In genomic region chr1:180027949-180028445, GRCh38 we compare ENCODE assay signal across 13 cellular contexts.
DNase-seq lines count a peak whose midpoint lies in the region; ATAC-seq, FAIRE-seq and TF ChIP-seq lines count a peak whose summit lies in the region.
"Had no signal": no experiment of that assay in that cellular context is flagged by ENCODE, and none has a peak within 500 bp of the region (broad histone marks: within the 10 kb centered on the region; RNA-seq: fewer than 3 reads in every experiment).

No MANE protein-coding gene starts in this region.

- H3K4me1 Mint-ChIP-seq in endothelial cell (ENCODE audit: unreplicated experiment): no peaks in the 10 kb centered on the region
- H3K4me1 Mint-ChIP-seq in CD4-positive, alpha-beta memory T cell: peaks cover 0 to 11% (median 2%) of the 10 kb centered on the region in 4 donors
- H3K4me1 Mint-ChIP-seq: endodermal cell, GM23338 had no signal

- H2AK5ac ChIP-seq in IMR-90 (ENCODE audit: low read depth, low read length) (no peak overlapping the region), H1 (ENCODE audit: low read depth, low read length) (no peak overlapping the region)

- no peak overlapping the region for H2BK15ac ChIP-seq in IMR-90 (ENCODE audit: low read depth, low read length)
- no peak overlapping the region for H2BK15ac ChIP-seq in H1 (ENCODE audit: low read length)

- H3K23ac ChIP-seq in IMR-90 (ENCODE audit: low read depth, low read length) (no peak overlapping the region), H1 (ENCODE audit: insufficient read length) (no peak overlapping the region)

- H3K79me1 ChIP-seq in IMR-90 (ENCODE audit: low read depth in 1 of 2, low read length in 2 of 2) (peaks cover 0 to 24% of the 10 kb centered on the region in 2 experiments; a peak in 2 of 4 replicates), H1 (ENCODE audit: low read depth, low read length) (no peaks in the 10 kb centered on the region)

- TF ChIP-seq CTCF in IMR-90 (conservative IDR thresholded peaks at IDR 0.05; ENCODE audit: low read depth, low read length) (no peak), H1 (IDR thresholded peaks at IDR 0.05; ENCODE audit: control extremely low read depth in 1 of 3, insufficient read depth in 1 of 3, low read depth in 1 of 3, low read length in 3 of 3) (no peak), lung (IDR thresholded peaks at IDR 0.05; ENCODE audit: control extremely low read depth, extremely low read depth) (no peak), endothelial cell (IDR thresholded peaks at IDR 0.05; ENCODE audit: unreplicated experiment) (no peak)

- no peak overlapping the region for H3K4me3 Mint-ChIP-seq in endothelial cell (ENCODE audit: unreplicated experiment)
- H3K4me3 Mint-ChIP-seq in CD4-positive, alpha-beta memory T cell: no peak overlapping the region
- H3K4me3 Mint-ChIP-seq: CD14-positive monocyte, endodermal cell, GM23338 had no signal

- POLR2A ChIA-PET in IMR-90 (lab: Charles Lee; ENCODE audit: unreplicated experiment): no interaction called here
- POLR2A ChIA-PET in H1 (lab: Charles Lee; ENCODE audit: partially characterized antibody): no interaction called here
- POLR2A ChIA-PET in CD4-positive, alpha-beta memory T cell (lab: Charles Lee; ENCODE audit: partially characterized antibody): no interaction called here

- no peak overlapping the region for H2AFZ ChIP-seq in IMR-90 (replicated peaks; ENCODE audit: low read length, poor library complexity)
- H2AFZ ChIP-seq in H1 (ENCODE audit: low read length): no peak overlapping the region
- H2AFZ ChIP-seq: GM23338 had no signal

- no peaks in the 10 kb centered on the region for H3K9me3 Mint-ChIP-seq in endothelial cell (ENCODE audit: unreplicated experiment)
- no peaks in the 10 kb centered on the region for H3K9me3 Mint-ChIP-seq in CD4-positive, alpha-beta memory T cell
- H3K9me3 Mint-ChIP-seq: CD14-positive monocyte, endodermal cell, GM23338 had no signal

- peaks cover 3% of the 10 kb centered on the region; the same call in 1 of the 2 replicates for H3K9me1 ChIP-seq in IMR-90 (ENCODE audit: insufficient read depth, low read length)

- peak overlapping the region; percentile 48; the same call in 1 of the 2 replicates for H3K18ac ChIP-seq in IMR-90 (ENCODE audit: low read depth, low read length)
- H3K18ac ChIP-seq in H1 (ENCODE audit: extremely low read depth, low read length): no peak overlapping the region

- H2BK5ac ChIP-seq in IMR-90 (ENCODE audit: low read depth, low read length, poor library complexity, severe bottlenecking) (peak overlapping the region; percentile 72), H1 (ENCODE audit: low read depth, low read length) (no peak overlapping the region)

- ATAC-seq in IMR-90 (ENCODE audit: low read depth) (peak; percentile 87), lung (ENCODE audit: insufficient read depth, low FRiP score) (peak; percentile 81), GM18873 (IDR thresholded peaks at IDR 0.05; ENCODE audit: low FRiP score, unreplicated experiment) (no peak)
- ATAC-seq: GM23338 had no signal

- H3K14ac ChIP-seq in IMR-90 (replicated peaks; ENCODE audit: low read depth, low read length): no peak overlapping the region
- no peak overlapping the region for H3K14ac ChIP-seq in H1 (ENCODE audit: insufficient read length)

- no peak overlapping the region for H3K4ac ChIP-seq in IMR-90 (ENCODE audit: low read depth, low read length)
- H3K4ac ChIP-seq in H1 (replicated peaks; ENCODE audit: insufficient read length, low read depth, low read length): no peak overlapping the region

- no peaks in the 10 kb centered on the region for H3K79me2 ChIP-seq in H1 (ENCODE audit: control insufficient read depth in 1 of 2, insufficient read depth in 2 of 2, low read length in 2 of 2)

- no peak for FAIRE-seq in H1 (lab: Jason Lieb, UNC)

- no peaks in the 10 kb centered on the region for H3K27me3 Mint-ChIP-seq in endothelial cell (ENCODE audit: unreplicated experiment)
- H3K27me3 Mint-ChIP-seq in CD4-positive, alpha-beta memory T cell: no peaks in the 10 kb centered on the region

- peak overlapping the region; percentile 81; the same call in 1 of the 2 replicates for H3K27ac ChIP-seq in IMR-90 (ENCODE audit: insufficient read depth, low read length)
- H3K27ac ChIP-seq in H1 (ENCODE audit: low read depth, low read length): no peak overlapping the region
- H3K27ac ChIP-seq in lung (ENCODE audit: low read depth in 1 of 2, low read length in 1 of 2): no peak overlapping the region
- H3K27ac ChIP-seq in CD4-positive, alpha-beta memory T cell (ENCODE audit: low read depth, low read length): no peak overlapping the region

- in situ Hi-C loops in IMR-90 (cut with MboI; ENCODE audit: low sequenced_read_pairs): no loop called here

- no peaks in the 10 kb centered on the region for H3K23me2 ChIP-seq in H1 (ENCODE audit: low read depth, low read length)

- peaks cover 18% of the 10 kb centered on the region for H3K36me3 Mint-ChIP-seq in endothelial cell (ENCODE audit: low read depth, unreplicated experiment)
- H3K36me3 Mint-ChIP-seq in CD4-positive, alpha-beta memory T cell: peaks cover 23 to 50% of the 10 kb centered on the region in 2 donors

- CTCF ChIA-PET in IMR-90 (lab: Yijun Ruan, JAX): interaction anchor here (1.2 to 1.5 kb wide), 2 partner anchors 10 to 20 kb away, joined by 3 to 4 read pairs; no protein-coding TSS in a partner anchor
- CTCF ChIA-PET in H1 (lab: Charles Lee; ENCODE audit: partially characterized antibody): interaction anchor here (0.6 kb wide), 1 partner anchor 63 kb away, joined by 3 read pairs; no protein-coding TSS in a partner anchor
- CTCF ChIA-PET in CD4-positive, alpha-beta memory T cell (lab: Charles Lee; ENCODE audit: partially characterized antibody): interaction anchor here (1.1 to 1.6 kb wide), 3 partner anchors 160 to 321 kb away, joined by 3 to 5 read pairs (median 4); no protein-coding TSS in a partner anchor

- no peak overlapping the region for H3K27ac Mint-ChIP-seq in endothelial cell (ENCODE audit: unreplicated experiment)
- H3K27ac Mint-ChIP-seq in CD4-positive, alpha-beta memory T cell: no peak overlapping the region
- H3K27ac Mint-ChIP-seq: endodermal cell, GM23338 had no signal

- no peak overlapping the region for H3K9ac ChIP-seq in IMR-90 (ENCODE audit: low read depth, low read length)
- H3K9ac ChIP-seq in H1 (replicated peaks in 1 of 4; ENCODE audit: extremely low read depth in 1 of 4, low read depth in 3 of 4, low read length in 3 of 4): no peak overlapping the region

- H4K5ac ChIP-seq in IMR-90 (ENCODE audit: low read depth, low read length): peak overlapping the region; percentile 39; the same call in 1 of the 2 replicates
- no peak overlapping the region for H4K5ac ChIP-seq in H1 (ENCODE audit: insufficient read length, low read depth, low read length)

- peak; percentile 29 for DNase-seq in AG08396 (ENCODE audit: low spot score)
- peak; percentile 74 for DNase-seq in IMR-90
- no peak for DNase-seq in H1 (ENCODE audit: low read depth in 1 of 2, low spot score in 2 of 2)
- DNase-seq in lung (ENCODE audit: low spot score): no peak
- no peak for DNase-seq in endothelial cell (ENCODE audit: low spot score)
- no peak for DNase-seq in activated CD8-positive, alpha-beta memory T cell treated with anti-CD3 and anti-CD28 coated beads for 24 hours
- no peak for DNase-seq in CD4-positive, alpha-beta memory T cell
- DNase-seq: endodermal cell, Karpas-422, T1000 had no signal

- no peak for TF ChIP-seq RAD21 in IMR-90 (IDR thresholded peaks at IDR 0.05; ENCODE audit: low read length)
- TF ChIP-seq RAD21 in H1 (IDR thresholded peaks at IDR 0.05 in 1 of 2, conservative IDR thresholded peaks at IDR 0.05 in 1 of 2; ENCODE audit: low read depth in 2 of 2, low read length in 2 of 2): no peak

- BruUV-seq in IMR-90 (replicated peaks; lab: Mats Ljungman, UMichigan): no TSS peak

- H2BK20ac ChIP-seq in IMR-90 (ENCODE audit: low read depth, low read length) (0 out of 2 replicates have a peak overlapping the region, but pooled peaks have one; percentile 2), H1 (ENCODE audit: low read length) (no peak overlapping the region)

- H2BK120ac ChIP-seq in IMR-90 (ENCODE audit: low read depth, low read length) (no peak overlapping the region), H1 (replicated peaks; ENCODE audit: low read depth, low read length) (no peak overlapping the region)

- H4K20me1 ChIP-seq in IMR-90 (ENCODE audit: insufficient read depth, low read length): peaks cover 3% of the 10 kb centered on the region; the same call in 1 of the 2 replicates
- H4K20me1 ChIP-seq in H1 (replicated peaks in 1 of 2; ENCODE audit: control insufficient read depth in 1 of 2, insufficient read depth in 2 of 2, low read length in 2 of 2): no peaks in the 10 kb centered on the region

- dilution Hi-C loops in IMR-90 (cut with HindIII; ENCODE audit: low sequenced_read_pairs, unreplicated experiment): loop anchor here (25.0 kb wide), 1 partner anchor 134 kb away; the partner anchor contains the start of gene QSOX1

- no CpG with 5 or more reads among the region's 2 CpGs for WGBS in IMR-90 (ENCODE audit: extremely low coverage in 2 of 2, insufficient read length in 1 of 2), 2 experiments
- WGBS in H1 (ENCODE audit: extremely low coverage in 1 of 2, insufficient coverage in 1 of 2, insufficient read length in 1 of 2, insufficient replicate concordance in 2 of 2, low coverage in 1 of 2, low lambda C conversion rate in 2 of 2, missing lambda C conversion rate in 1 of 2), 2 experiments: 91% methylated on average over 2 of the region's 2 CpGs; no CpG with 5 or more reads in 1 of the 2 experiments
- 22 to 46% methylated on average over 2 of the region's 2 CpGs for WGBS in lung, 2 donors

- H3K4me1 ChIP-seq in IMR-90 (ENCODE audit: control insufficient read depth, insufficient read depth, low read length) (peaks cover 5% of the 10 kb centered on the region), H1 (replicated peaks in 1 of 4; ENCODE audit: control insufficient read depth in 3 of 4, insufficient read depth in 4 of 4, low read length in 3 of 4) (no peaks in the 10 kb centered on the region), lung (ENCODE audit: control insufficient read depth in 2 of 2, insufficient read depth in 2 of 2, low read length in 2 of 2) (peaks cover 0 to 2% of the 10 kb centered on the region in 2 donors)
- H3K4me1 ChIP-seq in CD4-positive, alpha-beta memory T cell (ENCODE audit: insufficient read depth, low read length): no peaks in the 10 kb centered on the region

- H3K4me3 ChIP-seq in IMR-90 (ENCODE audit: insufficient read depth, low read depth, low read length): no peak overlapping the region
- H3K4me3 ChIP-seq in H1 (ENCODE audit: extremely low read depth in 1 of 4, insufficient read depth in 2 of 4, low read depth in 3 of 4, low read length in 4 of 4): no peak overlapping the region
- no peak overlapping the region for H3K4me3 ChIP-seq in lung
- no peak overlapping the region for H3K4me3 ChIP-seq in CD4-positive, alpha-beta memory T cell (ENCODE audit: low read length in 2 of 2)
- H3K4me3 ChIP-seq: GM23338 had no signal

- H4K8ac ChIP-seq in IMR-90 (ENCODE audit: low read depth in 2 of 2, low read length in 2 of 2): peak overlapping the region in 1 of 2 experiments; percentile 17; a peak in 1 of 4 replicates
- H4K8ac ChIP-seq in H1 (ENCODE audit: extremely low read depth, insufficient read depth, low read length): no peak overlapping the region

- 0 out of 2 replicates have a peak overlapping the region, but pooled peaks have one; percentile 2 for H4K91ac ChIP-seq in IMR-90 (ENCODE audit: insufficient read depth, low read depth, low read length)
- no peak overlapping the region for H4K91ac ChIP-seq in H1 (replicated peaks; ENCODE audit: insufficient read length, low read length)

- no peak for TF ChIP-seq EP300 in H1 (IDR thresholded peaks at IDR 0.05; ENCODE audit: borderline replicate concordance in 1 of 2, low read depth in 2 of 2, low read length in 2 of 2)

- no peaks in the 10 kb centered on the region for H3K9me3 ChIP-seq in IMR-90 (ENCODE audit: control insufficient read depth, insufficient read depth, low read length)
- no peaks in the 10 kb centered on the region for H3K9me3 ChIP-seq in H1 (ENCODE audit: insufficient read depth in 2 of 2, low read depth in 1 of 2, low read length in 1 of 2)
- H3K9me3 ChIP-seq in lung (ENCODE audit: control insufficient read depth in 2 of 2, insufficient read depth in 1 of 2, low read length in 1 of 2): no peaks in the 10 kb centered on the region
- H3K9me3 ChIP-seq in CD4-positive, alpha-beta memory T cell (ENCODE audit: control insufficient read depth in 1 of 2, low read length in 2 of 2): no peaks in the 10 kb centered on the region

- no peaks in the 10 kb centered on the region for H3K27me3 ChIP-seq in IMR-90 (ENCODE audit: control insufficient read depth, insufficient read depth, low read length)
- no peaks in the 10 kb centered on the region for H3K27me3 ChIP-seq in H1 (replicated peaks in 1 of 4; ENCODE audit: control insufficient read depth in 3 of 4, extremely low read depth in 1 of 4, insufficient read depth in 3 of 4, low read length in 3 of 4)
- no peaks in the 10 kb centered on the region for H3K27me3 ChIP-seq in lung (ENCODE audit: control insufficient read depth, insufficient read depth)
- no peaks in the 10 kb centered on the region for H3K27me3 ChIP-seq in CD4-positive, alpha-beta memory T cell (ENCODE audit: insufficient read depth, low read length)

- no peak overlapping the region for H3K56ac ChIP-seq in IMR-90 (ENCODE audit: extremely low read depth, insufficient read depth, low read length)
- H3K56ac ChIP-seq in H1 (replicated peaks; ENCODE audit: insufficient read length, low read depth, low read length): no peak overlapping the region

- no peak overlapping the region for H2AK9ac ChIP-seq in IMR-90 (replicated peaks; ENCODE audit: low read depth, low read length, poor library complexity)

- TF ChIP-seq POLR2A in IMR-90 (IDR thresholded peaks at IDR 0.05; ENCODE audit: low read depth, low read length) (no peak), H1 (IDR thresholded peaks at IDR 0.05; ENCODE audit: control extremely low read depth in 1 of 2, low read depth in 2 of 2, low read length in 2 of 2) (no peak)

- H3K36me3 ChIP-seq in IMR-90 (ENCODE audit: control insufficient read depth, insufficient read depth, low read length) (peaks cover 11% of the 10 kb centered on the region), H1 (ENCODE audit: control insufficient read depth in 2 of 4, insufficient read depth in 4 of 4, low read length in 3 of 4) (peaks cover 0 to 28% (median 6%) of the 10 kb centered on the region in 4 experiments; a peak in 3 of 8 replicates), lung (ENCODE audit: control insufficient read depth in 2 of 2, insufficient read depth in 2 of 2, low read length in 2 of 2) (peaks cover 7 to 12% of the 10 kb centered on the region in 2 donors)
- H3K36me3 ChIP-seq in CD4-positive, alpha-beta memory T cell (ENCODE audit: insufficient read depth, low read length): peaks cover 40% of the 10 kb centered on the region

- no peak overlapping the region for H2BK12ac ChIP-seq in H1 (ENCODE audit: low read depth, low read length)

- H3K4me2 ChIP-seq in IMR-90 (ENCODE audit: low read depth, low read length): peak overlapping the region; percentile 12; the same call in 1 of the 2 replicates
- H3K4me2 ChIP-seq in H1 (ENCODE audit: insufficient read depth in 1 of 2, low read depth in 2 of 2, low read length in 2 of 2): no peak overlapping the region
- H3K4me2 ChIP-seq: GM23338 had no signal

- intact Hi-C loops in IMR-90 (cut with micrococcal nuclease): loop anchor here (2.0 kb wide), 1 partner anchor 15 kb away; no protein-coding TSS in a partner anchor
- intact Hi-C loops in CD4-positive, alpha-beta memory T cell (cut with micrococcal nuclease): no loop called here

Comparison
In these comparisons a context has a peak if more than half of its experiments do, and no peak if none do; other contexts are left out.
1. DNase-seq: peak in AG08396 (single experiment) and IMR-90 (single experiment); none in H1 (0 of 2), lung (single experiment), endothelial cell (single experiment), activated CD8-positive, alpha-beta memory T cell treated with anti-CD3 and anti-CD28 coated beads for 24 hours (single experiment) and CD4-positive, alpha-beta memory T cell (0 of 5).